Comparison of ENCODE assay signal across 11 cellular contexts in the genomic region with DNA sequence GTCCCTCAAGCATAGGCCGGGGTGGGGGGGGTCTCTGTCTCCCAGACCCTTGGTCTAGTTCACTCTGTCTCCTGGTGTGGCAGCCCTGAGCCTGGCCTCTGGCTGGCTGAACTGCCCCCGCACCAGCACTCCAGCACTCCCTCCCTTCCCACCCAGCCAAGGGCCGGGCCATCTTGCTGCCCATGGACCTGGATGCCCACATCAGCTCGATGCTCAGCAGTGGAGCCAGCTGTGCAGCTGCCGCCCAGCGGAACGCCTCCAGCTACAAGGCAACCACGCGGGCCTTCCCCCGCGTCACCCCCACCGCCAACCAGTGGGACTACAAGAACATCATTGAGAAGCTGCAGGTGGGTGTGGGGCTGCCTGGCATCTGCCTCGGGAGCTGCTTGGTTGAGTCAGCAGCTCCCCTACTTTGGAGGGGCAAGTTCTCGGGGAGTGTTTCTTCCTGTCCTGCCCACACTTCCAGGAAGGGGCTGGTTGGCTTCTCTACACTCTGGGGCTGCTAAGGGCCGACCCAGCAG. TPM values are rescaled to one million over a fixed set of nuclear protein-coding genes. Genes with fewer than 3 reads are reported as not detected.
DNase-seq lines count a peak whose midpoint lies in the region; TF ChIP-seq lines count a peak whose summit lies in the region.
"Had no signal": no experiment of that assay in that cellular context is flagged by ENCODE, and none has a peak within 500 bp of the region (broad histone marks: within the 10 kb centered on the region; RNA-seq: fewer than 3 reads in every experiment).

No MANE protein-coding gene starts in this region.

- intact Hi-C loops in MCF 10A (cut with micrococcal nuclease) = no loop called here

- DNase-seq in RPMI7951 (ENCODE audit: low read depth) (peak; percentile 46), epidermal melanocyte (ENCODE audit: insufficient read length, low spot score) (peak; percentile 81), MCF 10A (ENCODE audit: unreplicated experiment) (no peak), mesothelial cell of epicardium (ENCODE audit: low spot score in 2 of 2, unreplicated experiment in 2 of 2) (no peak), endothelial cell (ENCODE audit: low spot score) (no peak), GM19240 (ENCODE audit: insufficient read length, low spot score) (no peak)
- peak; percentile 26 for DNase-seq in activated CD8-positive, alpha-beta memory T cell treated with anti-CD3 and anti-CD28 coated beads, Interleukin-2, amount 50 U/mL, for 24 hours (ENCODE audit: extremely low read depth)
- DNase-seq in stimulated activated CD4-positive, alpha-beta T cell treated with anti-CD3 and anti-CD28 coated beads, TNF-alpha, amount 100 ng/mL, for 4 hours (ENCODE audit: low read depth in 3 of 3) = peak in 2 of 3 experiments; percentile 61 to 64
- DNase-seq: DMS153, NCI-H774, retina had no signal

- no peaks in the 10 kb centered on the region for H3K9me3 Mint-ChIP-seq in MCF 10A (ENCODE audit: unreplicated experiment)
- no peaks in the 10 kb centered on the region for H3K9me3 Mint-ChIP-seq in mesothelial cell of epicardium
- H3K9me3 Mint-ChIP-seq in endothelial cell (ENCODE audit: unreplicated experiment) = no peaks in the 10 kb centered on the region

- CTCF ChIA-PET in MCF 10A (lab: Yijun Ruan, JAX) = interaction anchor here (0.5 to 2.0 kb wide), 7 partner anchors 12 to 679 kb away, joined by 3 to 7 read pairs (median 4); no protein-coding TSS in a partner anchor

- H3K27ac Mint-ChIP-seq in MCF 10A (ENCODE audit: low read depth, unreplicated experiment) = no peak overlapping the region
- no peak overlapping the region for H3K27ac Mint-ChIP-seq in mesothelial cell of epicardium
- H3K27ac Mint-ChIP-seq in endothelial cell (ENCODE audit: unreplicated experiment) = no peak overlapping the region

- no TSS peak for BruUV-seq in MCF 10A (replicated peaks; lab: Mats Ljungman, UMichigan)

- TF ChIP-seq CTCF in MCF 10A (IDR thresholded peaks at IDR 0.05; ENCODE audit: unreplicated experiment) (no peak), mesothelial cell of epicardium (IDR thresholded peaks at IDR 0.05; ENCODE audit: unreplicated experiment) (no peak), endothelial cell (IDR thresholded peaks at IDR 0.05; ENCODE audit: unreplicated experiment) (no peak)

- peaks cover 67% of the 10 kb centered on the region for H3K36me3 Mint-ChIP-seq in MCF 10A (ENCODE audit: insufficient read depth, unreplicated experiment)
- H3K36me3 Mint-ChIP-seq in mesothelial cell of epicardium = no peaks in the 10 kb centered on the region
- peaks cover 43% of the 10 kb centered on the region for H3K36me3 Mint-ChIP-seq in endothelial cell (ENCODE audit: low read depth, unreplicated experiment)

- H3K4me3 Mint-ChIP-seq in MCF 10A (ENCODE audit: unreplicated experiment) (no peak overlapping the region), mesothelial cell of epicardium (no peak overlapping the region), endothelial cell (ENCODE audit: unreplicated experiment) (no peak overlapping the region)

- H3K27me3 Mint-ChIP-seq in MCF 10A (ENCODE audit: insufficient read depth, unreplicated experiment) = no peaks in the 10 kb centered on the region
- H3K27me3 Mint-ChIP-seq in mesothelial cell of epicardium (ENCODE audit: low read depth) = no peaks in the 10 kb centered on the region
- peaks cover 10% of the 10 kb centered on the region for H3K27me3 Mint-ChIP-seq in endothelial cell (ENCODE audit: unreplicated experiment)

- POLR2A ChIA-PET in MCF 10A (lab: Yijun Ruan, JAX) = interaction anchor here (0.8 to 1.5 kb wide), 2 partner anchors 28 to 62 kb away, joined by 5 to 9 read pairs; a partner anchor contains a TSS

- H3K4me1 Mint-ChIP-seq in MCF 10A (ENCODE audit: insufficient read depth, unreplicated experiment) = no peaks in the 10 kb centered on the region
- no peaks in the 10 kb centered on the region for H3K4me1 Mint-ChIP-seq in mesothelial cell of epicardium
- H3K4me1 Mint-ChIP-seq in endothelial cell (ENCODE audit: unreplicated experiment) = no peaks in the 10 kb centered on the region

RNA-seq across cellular contexts. Expression of a gene that starts 28.4 kb away (rescaled TPM):
- total RNA-seq in RPMI7951 (2014; rRNA removed; shearing (Covaris generic)) = 58.2 and 66.4 TPM in 2 replicates
- total RNA-seq in MCF 10A (2022) (122 and 147 TPM in 2 replicates), mesothelial cell of epicardium (79.0 to 79.6 TPM (median 79.4 TPM) in 3 replicates), endothelial cell (ENCODE audit: unreplicated experiment) (54.9 TPM)

Comparison
In these comparisons a context has a peak if more than half of its experiments do, and no peak if none do; other contexts are left out.
1. DNase-seq: peak in RPMI7951 (single experiment), activated CD8-positive, alpha-beta memory T cell treated with anti-CD3 and anti-CD28 coated beads, Interleukin-2, amount 50 U/mL, for 24 hours (single experiment), epidermal melanocyte (single experiment) and stimulated activated CD4-positive, alpha-beta T cell treated with anti-CD3 and anti-CD28 coated beads, TNF-alpha, amount 100 ng/mL, for 4 hours (2 of 3); none in MCF 10A (single experiment), mesothelial cell of epicardium (0 of 2), endothelial cell (single experiment) and GM19240 (single experiment).